Comparison of ENCODE assay signal across 1 cellular context in genomic region chr6:104957301-104958177, GRCh38.
TF ChIP-seq lines count a peak whose summit lies in the region.

No MANE protein-coding gene starts in this region.

TF ChIP-seq in K562, 482 proteins besides CTCF, POLR2A, EP300 and RAD21 (continued from another document and continues in another):
- peak in 1 of 2 experiments; percentile 18; a peak in 1 of 4 replicates for TF ChIP-seq ZNF318 (IDR thresholded peaks at IDR 0.05; ENCODE audit: borderline replicate concordance in 1 of 2, low read depth in 1 of 2)
- no peak for TF ChIP-seq ZBTB49 (CRISPR knock-in tag; IDR thresholded peaks at IDR 0.05; ENCODE audit: borderline replicate concordance)
- no peak for TF ChIP-seq PYGO2 (tag; IDR thresholded peaks at IDR 0.05)
- TF ChIP-seq ZNF592 (IDR thresholded peaks at IDR 0.05) = peak; percentile 38; the same call in 1 of the 2 replicates
- TF ChIP-seq ZNF239 (CRISPR knock-in tag; IDR thresholded peaks at IDR 0.05) = no peak
- no peak for TF ChIP-seq SFPQ (IDR thresholded peaks at IDR 0.05; ENCODE audit: low read depth, low read length)
- TF ChIP-seq HDGF (IDR thresholded peaks at IDR 0.05) = no peak
- no peak for TF ChIP-seq ETV6 (IDR thresholded peaks at IDR 0.05; ENCODE audit: borderline replicate concordance in 1 of 2, low read depth in 2 of 2, low read length in 1 of 2)
- TF ChIP-seq ETV6 (CRISPR knock-in tag; IDR thresholded peaks at IDR 0.05; ENCODE audit: borderline replicate concordance) = no peak
- no peak for TF ChIP-seq ZNF586 (CRISPR knock-in tag; conservative IDR thresholded peaks at IDR 0.05)
- TF ChIP-seq MXI1 (IDR thresholded peaks at IDR 0.05; ENCODE audit: low read depth, low read length) = peak; percentile 60; the same call in 1 of the 2 replicates
- TF ChIP-seq ZNF407 (IDR thresholded peaks at IDR 0.05; ENCODE audit: low read depth) = no peak
- no peak for TF ChIP-seq ZNF584 (CRISPR knock-in tag; IDR thresholded peaks at IDR 0.05; ENCODE audit: low read depth)
- no peak for TF ChIP-seq PREB (CRISPR knock-in tag; IDR thresholded peaks at IDR 0.05)
- TF ChIP-seq DDX20 (tag; IDR thresholded peaks at IDR 0.05; ENCODE audit: low read depth) = no peak
- no peak for TF ChIP-seq SMC3 (conservative IDR thresholded peaks at IDR 0.05; ENCODE audit: insufficient read depth, low read depth, low read length)
- no peak for TF ChIP-seq ZBTB43 (CRISPR knock-in tag; IDR thresholded peaks at IDR 0.05)
- TF ChIP-seq SMARCA4 (IDR thresholded peaks at IDR 0.05) = no peak; the same call in 1 of the 2 replicates
- no peak for TF ChIP-seq NFXL1 (CRISPR knock-in tag; IDR thresholded peaks at IDR 0.05)
- 0 out of 2 replicates have a peak, but pooled peaks have one; percentile 15 for TF ChIP-seq KLF16 (IDR thresholded peaks at IDR 0.05)
- TF ChIP-seq RBM17 (IDR thresholded peaks at IDR 0.05; ENCODE audit: borderline replicate concordance, low read depth, low read length) = no peak
- no peak for TF ChIP-seq MECOM (CRISPR knock-in tag; IDR thresholded peaks at IDR 0.05)
- TF ChIP-seq CREBBP (IDR thresholded peaks at IDR 0.05; ENCODE audit: low read depth, low read length) = no peak
- no peak for TF ChIP-seq GATA2 (CRISPR knock-in tag; IDR thresholded peaks at IDR 0.05)
